Comparison of ENCODE assay signal across 12 cellular contexts in the genomic region with DNA sequence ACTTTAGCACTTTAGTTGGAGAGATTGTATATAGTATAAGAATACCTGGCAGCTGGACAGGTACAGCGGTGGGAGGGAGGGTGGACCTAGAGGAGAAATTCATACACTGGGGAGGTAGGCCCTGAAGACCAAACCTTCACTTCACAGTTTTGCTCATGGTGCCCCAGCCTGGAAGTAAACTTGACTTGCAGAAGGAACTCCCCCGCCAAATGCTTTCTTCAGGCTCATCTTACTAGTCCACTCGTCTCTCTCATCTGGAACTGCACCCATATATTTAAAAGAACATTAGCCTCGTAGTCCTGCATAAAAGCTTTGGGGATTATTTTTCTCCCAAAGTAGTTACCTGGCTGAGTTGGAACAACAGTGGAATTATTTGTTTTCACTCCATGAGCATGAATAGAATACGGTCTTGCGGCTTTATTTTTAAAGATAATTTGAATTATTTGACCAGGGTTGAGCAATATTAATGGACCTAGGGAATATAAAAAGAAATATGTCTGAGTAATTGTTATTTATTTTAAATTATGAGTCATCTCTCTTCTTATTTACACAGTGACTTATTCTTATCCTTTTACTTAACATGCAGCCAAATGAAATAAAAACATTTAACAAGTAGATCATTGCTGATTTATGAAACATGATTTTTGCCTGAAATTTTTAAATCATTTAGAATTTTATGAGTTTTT. TPM values are rescaled to one million over a fixed set of nuclear protein-coding genes. Genes with fewer than 3 reads are reported as not detected.
DNase-seq lines count a peak whose midpoint lies in the region; ATAC-seq and TF ChIP-seq lines count a peak whose summit lies in the region.
"Had no signal": no experiment of that assay in that cellular context is flagged by ENCODE, and none has a peak within 500 bp of the region (broad histone marks: within the 10 kb centered on the region; RNA-seq: fewer than 3 reads in every experiment).

No MANE protein-coding gene starts in this region.

- no peaks in the 10 kb centered on the region for H3K36me3 Mint-ChIP-seq in activated CD8-positive, alpha-beta T cell treated with anti-CD3 and anti-CD28 coated beads for 36 hours (ENCODE audit: low read depth)

- POLR2A ChIA-PET in activated CD8-positive, alpha-beta T cell treated with anti-CD3 and anti-CD28 coated beads for 36 hours (lab: Charles Lee): no interaction called here

- no peak for TF ChIP-seq CTCF in epithelial cell of esophagus (IDR thresholded peaks at IDR 0.05; ENCODE audit: insufficient read depth, low read depth, low read length, missing control alignments)
- TF ChIP-seq CTCF in activated CD8-positive, alpha-beta T cell treated with anti-CD3 and anti-CD28 coated beads for 36 hours (IDR thresholded peaks at IDR 0.05): no peak

- CTCF ChIA-PET in activated CD8-positive, alpha-beta T cell treated with anti-CD3 and anti-CD28 coated beads for 36 hours (lab: Charles Lee): no interaction called here

- intact Hi-C loops in activated CD8-positive, alpha-beta T cell treated with anti-CD3 and anti-CD28 coated beads for 36 hours (cut with micrococcal nuclease): no loop called here

- no peaks in the 10 kb centered on the region for H3K9me3 Mint-ChIP-seq in activated CD8-positive, alpha-beta T cell treated with anti-CD3 and anti-CD28 coated beads for 36 hours

- no peak for ATAC-seq in activated CD8-positive, alpha-beta T cell treated with anti-CD3 and anti-CD28 coated beads for 36 hours
- ATAC-seq: activated CD4-positive, alpha-beta T cell treated with anti-CD3 and anti-CD28 coated beads for 36 hours had no signal

- H3K4me3 ChIP-seq in epithelial cell of esophagus (ENCODE audit: low read length): no peak overlapping the region

- DNase-seq in EL (peak; percentile 47), NCI-H774 (lab: John Stamatoyannopoulos, UW) (peak; percentile 20), epithelial cell of esophagus (ENCODE audit: low read depth) (peak; percentile 65), renal cortical epithelial cell (ENCODE audit: low read depth) (peak; percentile 19), DMS79 treated with DMSO at 0.1 percent for 48 hours (lab: John Stamatoyannopoulos, UW) (no peak), NCI-H2107 (lab: John Stamatoyannopoulos, UW) (no peak), midbrain (lab: John Stamatoyannopoulos, UW) (no peak)
- no peak for DNase-seq in activated CD8-positive, alpha-beta T cell treated with anti-CD3 and anti-CD28 coated beads for 36 hours
- DNase-seq: activated CD4-positive, alpha-beta T cell treated with anti-CD3 and anti-CD28 coated beads for 36 hours; activated effector memory CD4-positive, alpha-beta T cell treated with anti-CD3 and anti-CD28 coated beads, Interleukin-2, amount 50 U/mL, for 16 hours; hypothalamus had no signal

- no peak overlapping the region for H3K27ac Mint-ChIP-seq in activated CD8-positive, alpha-beta T cell treated with anti-CD3 and anti-CD28 coated beads for 36 hours
- H3K27ac Mint-ChIP-seq: activated CD4-positive, alpha-beta T cell treated with anti-CD3 and anti-CD28 coated beads for 36 hours had no signal

- peaks cover 5% of the 10 kb centered on the region for H3K27me3 Mint-ChIP-seq in activated CD8-positive, alpha-beta T cell treated with anti-CD3 and anti-CD28 coated beads for 36 hours

- H3K4me3 Mint-ChIP-seq in activated CD8-positive, alpha-beta T cell treated with anti-CD3 and anti-CD28 coated beads for 36 hours: no peak overlapping the region
- H3K4me3 Mint-ChIP-seq: activated CD4-positive, alpha-beta T cell treated with anti-CD3 and anti-CD28 coated beads for 36 hours had no signal

- H3K4me1 Mint-ChIP-seq in activated CD8-positive, alpha-beta T cell treated with anti-CD3 and anti-CD28 coated beads for 36 hours (ENCODE audit: low read depth): peaks cover 33% of the 10 kb centered on the region

RNA-seq across cellular contexts. Expression of a gene that starts 25.5 kb away (rescaled TPM):
- total RNA-seq in renal cortical epithelial cell: 2.4 and 85.8 TPM in 2 replicates
- not detected for total RNA-seq in activated CD8-positive, alpha-beta T cell treated with anti-CD3 and anti-CD28 coated beads for 36 hours
- total RNA-seq: activated CD4-positive, alpha-beta T cell treated with anti-CD3 and anti-CD28 coated beads for 36 hours; dermis microvascular lymphatic vessel endothelial cell had no signal

Comparison
In these comparisons a context has a peak if more than half of its experiments do, and no peak if none do; other contexts are left out.
1. DNase-seq: peak in EL (single experiment), NCI-H774 (single experiment), epithelial cell of esophagus (single experiment) and renal cortical epithelial cell (single experiment); none in activated CD8-positive, alpha-beta T cell treated with anti-CD3 and anti-CD28 coated beads for 36 hours (single experiment), DMS79 treated with DMSO at 0.1 percent for 48 hours (single experiment), NCI-H2107 (single experiment) and midbrain (single experiment).